In the genomic region with DNA sequence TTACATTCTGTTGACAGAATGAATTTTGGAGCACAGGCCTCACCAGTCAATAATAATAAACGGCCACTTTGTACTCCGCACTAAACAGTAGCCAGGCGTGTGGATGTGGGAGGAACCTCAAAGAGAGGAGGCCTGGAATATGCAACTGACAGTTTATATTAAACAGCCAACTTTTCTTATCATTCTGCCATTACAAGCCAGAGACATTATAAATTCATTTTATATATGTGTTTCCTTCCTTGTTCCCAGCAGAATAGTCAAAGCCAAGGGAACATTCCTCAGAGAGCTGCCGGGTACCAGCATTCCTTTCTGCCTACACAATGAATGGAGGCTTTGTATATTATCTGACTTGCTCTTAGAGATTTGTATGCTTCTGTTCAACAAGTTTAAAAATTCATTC, we compare ENCODE assay signal across 12 cellular contexts.
A peak's percentile ranks its signal among the peaks of the same experiment; 100 is the strongest.
DNase-seq lines count a peak whose midpoint lies in the region; ATAC-seq lines count a peak whose summit lies in the region.
"Had no signal": no experiment of that assay in that cellular context is flagged by ENCODE, and none has a peak within 500 bp of the region (broad histone marks: within the 10 kb centered on the region; RNA-seq: fewer than 3 reads in every experiment).

No MANE protein-coding gene starts in this region.

- DNase-seq in A172 (ENCODE audit: low spot score) = peak; percentile 23
- DNase-seq in RPMI7951 (ENCODE audit: low read depth) = peak; percentile 28
- peak; percentile 48 for DNase-seq in fibroblast of peridontal ligament (ENCODE audit: extremely low read depth)
- peak; percentile 37 for DNase-seq in midbrain (lab: John Stamatoyannopoulos, UW)
- no peak for DNase-seq in activated CD4-positive, alpha-beta T cell treated with anti-CD3 and anti-CD28 coated beads, Interleukin-2, amount 50 U/mL, for 4 hours
- no peak for DNase-seq in stimulated activated CD4-positive, alpha-beta T cell treated with anti-CD3 and anti-CD28 coated beads, Interleukin-1b, Interleukin-23, amount 100 ng/mL, for 48 hours
- DNase-seq in effector CD8-positive, alpha-beta T cell (lab: John Stamatoyannopoulos, UW) = no peak
- DNase-seq: activated B cell treated with CpG ODN at 0.5 μM for 24 hours; activated gamma-delta T cell treated with Interleukin-2 at 50 U/mL for 16 hours; effector memory CD8-positive, alpha-beta T cell; SIG-M5 had no signal

- no peak for ATAC-seq in GM18511 (IDR thresholded peaks at IDR 0.05; ENCODE audit: unreplicated experiment)
- ATAC-seq: effector memory CD8-positive, alpha-beta T cell had no signal

Comparison
In these comparisons a context has a peak if more than half of its experiments do, and no peak if none do; other contexts are left out.
1. DNase-seq: peak in A172 (single experiment), RPMI7951 (single experiment), fibroblast of peridontal ligament (single experiment) and midbrain (single experiment); none in activated CD4-positive, alpha-beta T cell treated with anti-CD3 and anti-CD28 coated beads, Interleukin-2, amount 50 U/mL, for 4 hours (0 of 2), stimulated activated CD4-positive, alpha-beta T cell treated with anti-CD3 and anti-CD28 coated beads, Interleukin-1b, Interleukin-23, amount 100 ng/mL, for 48 hours (single experiment) and effector CD8-positive, alpha-beta T cell (single experiment).